ENCODE assay signal across 8 cellular contexts in genomic region chr7:13850185-13850752, GRCh38.
DNase-seq lines count a peak whose midpoint lies in the region; ATAC-seq and TF ChIP-seq lines count a peak whose summit lies in the region.

No MANE protein-coding gene starts in this region.

- H3K36me3 ChIP-seq in Karpas-422 (ENCODE audit: insufficient read depth, low read length) = no peaks in the 10 kb centered on the region

- TF ChIP-seq CTCF in natural killer cell (IDR thresholded peaks at IDR 0.05) (no peak), type B pancreatic cell (conservative IDR thresholded peaks at IDR 0.05) (no peak)

- no peaks in the 10 kb centered on the region for H3K79me2 ChIP-seq in Karpas-422 (ENCODE audit: low read length)

- H3K27me3 Mint-ChIP-seq in natural killer cell (ENCODE audit: low read depth in 2 of 2) (peaks cover 0 to 8% of the 10 kb centered on the region in 2 donors), type B pancreatic cell (no peaks in the 10 kb centered on the region)

- intact Hi-C loops in natural killer cell (cut with micrococcal nuclease) = loop anchor here (2.0 to 10.0 kb wide), 3 partner anchors 61 to 1163 kb away; partner anchors contain the start of gene ARL4A

- no peak overlapping the region for H2AFZ ChIP-seq in Karpas-422 (ENCODE audit: low read length)

- no peaks in the 10 kb centered on the region for H3K9me3 ChIP-seq in Karpas-422 (ENCODE audit: low read length)

- H3K36me3 Mint-ChIP-seq in natural killer cell (no peaks in the 10 kb centered on the region), type B pancreatic cell (no peaks in the 10 kb centered on the region)

- no peak overlapping the region for H3K4me3 ChIP-seq in Karpas-422 (ENCODE audit: low read length)

- no peaks in the 10 kb centered on the region for H3K9me2 ChIP-seq in Karpas-422 (replicated peaks; ENCODE audit: insufficient read depth, low read length)

- H4K20me1 ChIP-seq in Karpas-422 (ENCODE audit: insufficient read depth, low read depth, low read length) = no peaks in the 10 kb centered on the region

- no peaks in the 10 kb centered on the region for H3K27me3 ChIP-seq in Karpas-422 (ENCODE audit: low read length)

- DNase-seq in EH (ENCODE audit: low read depth) = peak; percentile 97
- peak; percentile 51 for DNase-seq in Karpas-422
- peak; percentile 18 for DNase-seq in T follicular helper cell (ENCODE audit: low read depth)
- peak; percentile 73 for DNase-seq in brain pericyte (ENCODE audit: low read depth, low spot score)
- peak; percentile 48 for DNase-seq in natural killer cell
- no peak for DNase-seq in type B pancreatic cell (ENCODE audit: extremely low spot score, unreplicated experiment)

- H3K4me2 ChIP-seq in Karpas-422 (ENCODE audit: low read depth, low read length, poor library complexity, severe bottlenecking) = peak overlapping the region; percentile 11

- peak overlapping the region; percentile 79 to 88 for H3K27ac Mint-ChIP-seq in natural killer cell
- no peak overlapping the region for H3K27ac Mint-ChIP-seq in type B pancreatic cell

- H3K4me3 Mint-ChIP-seq in natural killer cell = peak overlapping the region; percentile 56
- H3K4me3 Mint-ChIP-seq in type B pancreatic cell = no peak overlapping the region

- peaks cover 8% of the 10 kb centered on the region for H3K4me1 ChIP-seq in Karpas-422 (ENCODE audit: low read length)

- H3K9ac ChIP-seq in Karpas-422 (ENCODE audit: low read length) = no peak overlapping the region

- ATAC-seq in GM21786 (IDR thresholded peaks at IDR 0.05; ENCODE audit: unreplicated experiment) (peak; percentile 98), natural killer cell (peak; percentile 94 to 99 (median 96)), GM19328 (IDR thresholded peaks at IDR 0.05; ENCODE audit: unreplicated experiment) (no peak)

- H3K9me3 Mint-ChIP-seq in natural killer cell (no peaks in the 10 kb centered on the region), type B pancreatic cell (no peaks in the 10 kb centered on the region)

- peaks cover 19 to 22% of the 10 kb centered on the region in 2 donors for H3K4me1 Mint-ChIP-seq in natural killer cell
- peaks cover 5% of the 10 kb centered on the region for H3K4me1 Mint-ChIP-seq in type B pancreatic cell (ENCODE audit: unreplicated experiment)

- H3K27ac ChIP-seq in Karpas-422 (ENCODE audit: low read length) = no peak overlapping the region
